In the genomic region with DNA sequence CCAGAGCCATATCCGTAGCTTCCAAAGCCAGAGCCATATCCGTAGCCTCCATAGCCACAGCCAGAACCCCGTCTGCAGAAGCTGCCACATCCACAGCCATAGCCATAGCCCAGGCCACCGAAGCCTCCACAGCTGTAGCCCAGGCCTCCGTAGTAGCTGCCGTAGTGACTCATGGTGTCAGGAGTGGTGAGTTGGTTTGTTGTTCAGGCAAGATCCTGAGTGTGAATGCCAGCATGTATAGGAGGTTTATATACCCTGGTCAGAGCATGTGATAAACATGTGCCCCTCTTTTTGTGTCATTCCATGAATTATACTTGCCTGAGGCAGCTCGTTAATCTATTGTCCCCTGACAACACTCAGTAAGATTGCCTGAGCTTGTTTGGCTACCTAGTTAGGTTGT, we compare ENCODE assay signal across 21 cellular contexts. TPM values are rescaled to one million over a fixed set of nuclear protein-coding genes. Genes with fewer than 3 reads are reported as not detected.
DNase-seq lines count a peak whose midpoint lies in the region; ATAC-seq lines count a peak whose summit lies in the region.
"Had no signal": no experiment of that assay in that cellular context is flagged by ENCODE, and none has a peak within 500 bp of the region (broad histone marks: within the 10 kb centered on the region; RNA-seq: fewer than 3 reads in every experiment).

KRTAP19-1 (minus strand) TSS at position 223 of the 400 bp plus-strand sequence; CDS start at position 173, 50 bp downstream.

- H3K4me3 ChIP-seq in skeletal muscle tissue (ENCODE audit: low read length in 3 of 3): peak within 1 kb of the TSS in 1 of 3 donors; percentile 28
- H3K4me3 ChIP-seq: BLaER1 treated with 17β-estradiol and CSF1 and Interleukin-3, amounts not matched to agents 10 nM and 100 nM had no signal

- H3K4me1 ChIP-seq in skeletal muscle tissue (ENCODE audit: control insufficient read depth in 3 of 3, insufficient read depth in 3 of 3, low read length in 3 of 3): no peaks in the 10 kb centered on the region
- H3K4me1 ChIP-seq: BLaER1 treated with 17β-estradiol and CSF1 and Interleukin-3, amounts not matched to agents 10 nM and 100 nM had no signal

- no peaks in the 10 kb centered on the region for H3K36me3 ChIP-seq in skeletal muscle tissue (ENCODE audit: control insufficient read depth in 3 of 3, insufficient read depth in 3 of 3, low read length in 3 of 3)
- H3K36me3 ChIP-seq: BLaER1 treated with 17β-estradiol and CSF1 and Interleukin-3, amounts not matched to agents 10 nM and 100 nM had no signal

- no peak within 1 kb of the TSS for H3K9ac ChIP-seq in skeletal muscle tissue (ENCODE audit: low read depth in 1 of 3, low read length in 3 of 3)
- H3K9ac ChIP-seq: BLaER1 treated with 17β-estradiol and CSF1 and Interleukin-3, amounts not matched to agents 10 nM and 100 nM had no signal

- H3K27ac ChIP-seq in epithelial cell of prostate: no peak within 1 kb of the TSS
- peak within 1 kb of the TSS; percentile 32 for H3K27ac ChIP-seq in skeletal muscle tissue (ENCODE audit: low read depth, low read length)
- H3K27ac ChIP-seq: BLaER1 treated with 17β-estradiol and CSF1 and Interleukin-3, amounts not matched to agents 10 nM and 100 nM had no signal

- intact Hi-C loops in Right ventricle myocardium superior (cut with DNase I): no loop called here
- intact Hi-C loops in left ventricle myocardium superior (cut with micrococcal nuclease): no loop called here

- no peaks in the 10 kb centered on the region for H3K27me3 ChIP-seq in skeletal muscle tissue (ENCODE audit: control insufficient read depth in 3 of 3, insufficient read depth in 3 of 3, low read length in 3 of 3)
- H3K27me3 ChIP-seq: BLaER1 treated with 17β-estradiol and CSF1 and Interleukin-3, amounts not matched to agents 10 nM and 100 nM had no signal

- ATAC-seq in Right ventricle myocardium superior (ENCODE audit: poor library complexity) (no peak), left ventricle myocardium superior (no peak), GM19351 (IDR thresholded peaks at IDR 0.05; ENCODE audit: unreplicated experiment) (no peak)
- ATAC-seq: HepG2, SK-N-SH treated with all-trans-retinoic acid at 6 μM for 48 hours had no signal

- H3K9me3 ChIP-seq in skeletal muscle tissue (ENCODE audit: control insufficient read depth in 3 of 3, low read length in 3 of 3): peaks cover 0 to 3% (median 0%) of the 10 kb centered on the region in 3 donors

- peak; percentile 28 for DNase-seq in Right ventricle myocardium superior
- DNase-seq in left ventricle myocardium superior: no peak
- DNase-seq in HT1080 (ENCODE audit: low read depth): peak; percentile 37
- peak; percentile 43 for DNase-seq in epithelial cell of prostate (ENCODE audit: low read depth, low spot score)
- DNase-seq in dermis blood vessel endothelial cell: no peak
- DNase-seq: CD8-positive, alpha-beta memory T cell; DND-41; H7; KG1; NCI-H1436; NCI-H2029 treated with DMSO at 0.1 percent for 48 hours; NCI-H748 treated with DMSO at 0.1 percent for 48 hours; OCI-M1; SHP77 treated with DMSO at 0.1 percent for 48 hours had no signal

RNA-seq across cellular contexts. Expression of gene KRTAP19-1, which starts in this region (rescaled TPM):
- total RNA-seq in Right ventricle myocardium superior: not detected
- total RNA-seq in left ventricle myocardium superior: not detected
- total RNA-seq in HT1080 (2014; rRNA removed; shearing (Covaris generic)): not detected in 2 replicates
- not detected in 2 replicates for polyA plus RNA-seq in HT1080 (2015; cell fraction: cytosol; rRNA removed)
- polyA plus RNA-seq in HT1080 (2015; cell fraction: nucleus; rRNA removed): not detected in 2 replicates
- total RNA-seq in skeletal muscle tissue: not detected
- total RNA-seq in dermis blood vessel endothelial cell: not detected in 2 replicates
- total RNA-seq: A673; CD8-positive, alpha-beta memory T cell; H7; HepG2; NCI-H460 had no signal
- polyA plus RNA-seq: CD8-positive, alpha-beta memory T cell; HepG2 had no signal

Comparison
In these comparisons a context has a peak if more than half of its experiments do, and no peak if none do; other contexts are left out.
1. Peak in DNase-seq in Right ventricle myocardium superior; RNA of the gene not detected or under 1 TPM.
2. Peak in DNase-seq in HT1080; RNA of the gene not detected or under 1 TPM.